Comparison of ENCODE assay signal across 24 cellular contexts in genomic region chr11:87428266-87428665, GRCh38.
DNase-seq lines count a peak whose midpoint lies in the region; ATAC-seq and TF ChIP-seq lines count a peak whose summit lies in the region.
"Had no signal": no experiment of that assay in that cellular context is flagged by ENCODE, and none has a peak within 500 bp of the region (broad histone marks: within the 10 kb centered on the region; RNA-seq: fewer than 3 reads in every experiment).

No MANE protein-coding gene starts in this region.

- DNase-seq in EL: peak; percentile 87
- peak; percentile 58 for DNase-seq in M059J (ENCODE audit: low read depth)
- peak; percentile 9 for DNase-seq in choroid plexus epithelial cell (ENCODE audit: low read depth)
- DNase-seq in lower lobe of right lung: no peak
- no peak for DNase-seq in A673 (ENCODE audit: low spot score)
- DNase-seq: activated CD4-positive, alpha-beta memory T cell treated with anti-CD3 and anti-CD28 coated beads for 36 hours; activated CD4-positive, CD25-positive, alpha-beta regulatory T cell treated with anti-CD3 and anti-CD28 coated beads, Interleukin-2, amount 50 U/mL, for 72 hours; activated CD8-positive, alpha-beta memory T cell treated with anti-CD3 and anti-CD28 coated beads, Interleukin-2, amount 50 U/mL, for 48 hours; Calu3; caudate nucleus; DND-41; NCI-H1930; NCI-H526 treated with DMSO at 0.1 percent for 48 hours; Peyer's patch; SIG-M5; spleen; tibial artery had no signal

- intact Hi-C loops in lower lobe of right lung (cut with DNase I) (no loop called here), A673 (cut with micrococcal nuclease; ENCODE audit: unreplicated experiment) (loop anchor here (10.0 kb wide), 1 partner anchor 233 kb away; no protein-coding TSS in a partner anchor)

- H3K27me3 ChIP-seq in lower lobe of right lung (ENCODE audit: low read depth) (no peaks in the 10 kb centered on the region), A673 (replicated peaks; ENCODE audit: insufficient read depth, low read depth, low read length, poor library complexity) (no peaks in the 10 kb centered on the region)
- H3K27me3 ChIP-seq: Peyer's patch, right atrium auricular region, spleen, tibial artery had no signal

- H3K4me3 ChIP-seq in choroid plexus epithelial cell (ENCODE audit: low read depth, low read length): no peak overlapping the region
- H3K4me3 ChIP-seq in lower lobe of right lung: no peak overlapping the region
- H3K4me3 ChIP-seq in A673 (ENCODE audit: low read depth, low read length, poor library complexity, severe bottlenecking): no peak overlapping the region
- H3K4me3 ChIP-seq: Peyer's patch, right atrium auricular region, spleen, tibial artery had no signal

- ATAC-seq in lower lobe of right lung (no peak), GM21528 (IDR thresholded peaks at IDR 0.05; ENCODE audit: low FRiP score, unreplicated experiment) (no peak)
- ATAC-seq: activated T-helper 17 cell treated with anti-CD3 and anti-CD28 coated beads, Interleukin-2, amount 50 U/mL, for 72 hours; HCT116 had no signal

- H3K4me1 Mint-ChIP-seq in nephron: peaks cover 31% of the 10 kb centered on the region
- H3K4me1 Mint-ChIP-seq: activated naive CD4-positive, alpha-beta T cell treated with anti-CD3 and anti-CD28 coated beads, Interleukin-2, amount 50 U/mL, for 24 hours; activated T-helper 17 cell treated with anti-CD3 and anti-CD28 coated beads, Interleukin-2, amount 50 U/mL, for 72 hours had no signal

- H3K4me1 ChIP-seq in lower lobe of right lung (no peaks in the 10 kb centered on the region), A673 (ENCODE audit: insufficient read depth, low read length, poor library complexity, severe bottlenecking) (no peaks in the 10 kb centered on the region)
- H3K4me1 ChIP-seq: Peyer's patch, right atrium auricular region, spleen had no signal

- TF ChIP-seq CTCF in choroid plexus epithelial cell (conservative IDR thresholded peaks at IDR 0.05; ENCODE audit: low read depth, low read length) (no peak), nephron (IDR thresholded peaks at IDR 0.05; ENCODE audit: unreplicated experiment in 3 of 3) (no peak), lower lobe of right lung (IDR thresholded peaks at IDR 0.05) (no peak), A673 (conservative IDR thresholded peaks at IDR 0.05; ENCODE audit: low read depth, low read length) (no peak)

- no peaks in the 10 kb centered on the region for H3K27me3 Mint-ChIP-seq in nephron (ENCODE audit: low read depth)
- H3K27me3 Mint-ChIP-seq: activated CD4-positive, alpha-beta memory T cell treated with anti-CD3 and anti-CD28 coated beads for 36 hours; activated naive CD4-positive, alpha-beta T cell treated with anti-CD3 and anti-CD28 coated beads, Interleukin-2, amount 50 U/mL, for 24 hours; activated T-helper 17 cell treated with anti-CD3 and anti-CD28 coated beads, Interleukin-2, amount 50 U/mL, for 72 hours had no signal

- H3K4me3 Mint-ChIP-seq in nephron: no peak overlapping the region
- H3K4me3 Mint-ChIP-seq: activated CD4-positive, alpha-beta memory T cell treated with anti-CD3 and anti-CD28 coated beads for 36 hours; activated naive CD4-positive, alpha-beta T cell treated with anti-CD3 and anti-CD28 coated beads, Interleukin-2, amount 50 U/mL, for 24 hours; activated T-helper 17 cell treated with anti-CD3 and anti-CD28 coated beads, Interleukin-2, amount 50 U/mL, for 72 hours had no signal

- H3K36me3 ChIP-seq in lower lobe of right lung (no peaks in the 10 kb centered on the region), A673 (ENCODE audit: insufficient read depth, low read length, poor library complexity, severe bottlenecking) (no peaks in the 10 kb centered on the region)
- H3K36me3 ChIP-seq: Peyer's patch, right atrium auricular region, spleen, tibial artery had no signal

- H3K9me3 ChIP-seq in lower lobe of right lung (no peaks in the 10 kb centered on the region), A673 (ENCODE audit: low read depth, low read length, poor library complexity, severe bottlenecking) (no peaks in the 10 kb centered on the region)
- H3K9me3 ChIP-seq: Peyer's patch, right atrium auricular region, spleen, tibial artery had no signal

- H3K9me3 Mint-ChIP-seq in nephron: no peaks in the 10 kb centered on the region
- H3K9me3 Mint-ChIP-seq: activated CD4-positive, alpha-beta memory T cell treated with anti-CD3 and anti-CD28 coated beads for 36 hours; activated naive CD4-positive, alpha-beta T cell treated with anti-CD3 and anti-CD28 coated beads, Interleukin-2, amount 50 U/mL, for 24 hours; activated T-helper 17 cell treated with anti-CD3 and anti-CD28 coated beads, Interleukin-2, amount 50 U/mL, for 72 hours had no signal

- no peak overlapping the region for H3K27ac ChIP-seq in lower lobe of right lung
- no peak overlapping the region for H3K27ac ChIP-seq in A673 (ENCODE audit: low read depth, low read length, poor library complexity, severe bottlenecking)
- H3K27ac ChIP-seq: C4-2B, Peyer's patch, right atrium auricular region, spleen, tibial artery had no signal

- POLR2A ChIA-PET in A673 (lab: Charles Lee; ENCODE audit: low non-redundant PET): no interaction called here

- CTCF ChIA-PET in A673 (lab: Charles Lee): no interaction called here

- H3K27ac Mint-ChIP-seq in nephron: peak overlapping the region in 2 of 3 experiments; percentile 48 to 54
- H3K27ac Mint-ChIP-seq: activated CD4-positive, alpha-beta memory T cell treated with anti-CD3 and anti-CD28 coated beads for 36 hours; activated naive CD4-positive, alpha-beta T cell treated with anti-CD3 and anti-CD28 coated beads, Interleukin-2, amount 50 U/mL, for 24 hours; activated T-helper 17 cell treated with anti-CD3 and anti-CD28 coated beads, Interleukin-2, amount 50 U/mL, for 72 hours had no signal

- no peaks in the 10 kb centered on the region for H3K36me3 Mint-ChIP-seq in nephron (ENCODE audit: low read depth)
- H3K36me3 Mint-ChIP-seq: activated CD4-positive, alpha-beta memory T cell treated with anti-CD3 and anti-CD28 coated beads for 36 hours; activated naive CD4-positive, alpha-beta T cell treated with anti-CD3 and anti-CD28 coated beads, Interleukin-2, amount 50 U/mL, for 24 hours had no signal

- BruUV-seq in A673 (replicated peaks; lab: Mats Ljungman, UMichigan): no TSS peak

Comparison
In these comparisons a context has a peak if more than half of its experiments do, and no peak if none do; other contexts are left out.
1. DNase-seq: peak in EL (single experiment), M059J (single experiment) and choroid plexus epithelial cell (single experiment); none in lower lobe of right lung (single experiment) and A673 (single experiment).